Comparison of ENCODE assay signal across 8 cellular contexts in genomic region chr14:68283378-68284123, GRCh38.
DNase-seq lines count a peak whose midpoint lies in the region; ATAC-seq and TF ChIP-seq lines count a peak whose summit lies in the region.

No MANE protein-coding gene starts in this region.

- H3K27me3 Mint-ChIP-seq in activated naive CD4-positive, alpha-beta T cell treated with anti-CD3 and anti-CD28 coated beads, Interleukin-2, amount 50 U/mL, for 24 hours = no peaks in the 10 kb centered on the region
- no peaks in the 10 kb centered on the region for H3K27me3 Mint-ChIP-seq in endodermal cell (ENCODE audit: insufficient read depth)

- ATAC-seq in GM21381 (IDR thresholded peaks at IDR 0.05; ENCODE audit: unreplicated experiment) (peak; percentile 45), omental fat pad (ENCODE audit: low FRiP score) (peak; percentile 28)

- H3K27ac Mint-ChIP-seq in activated naive CD4-positive, alpha-beta T cell treated with anti-CD3 and anti-CD28 coated beads, Interleukin-2, amount 50 U/mL, for 24 hours = peak overlapping the region; percentile 88
- H3K27ac Mint-ChIP-seq in endodermal cell = no peak overlapping the region

- H3K4me1 Mint-ChIP-seq in activated naive CD4-positive, alpha-beta T cell treated with anti-CD3 and anti-CD28 coated beads, Interleukin-2, amount 50 U/mL, for 24 hours = peaks cover 89% of the 10 kb centered on the region
- peaks cover 20% of the 10 kb centered on the region for H3K4me1 Mint-ChIP-seq in endodermal cell

- no peaks in the 10 kb centered on the region for H3K27me3 ChIP-seq in endodermal cell (ENCODE audit: control insufficient read depth, insufficient read depth, low read length, poor library complexity, severe bottlenecking)

- no peaks in the 10 kb centered on the region for H3K36me3 Mint-ChIP-seq in activated naive CD4-positive, alpha-beta T cell treated with anti-CD3 and anti-CD28 coated beads, Interleukin-2, amount 50 U/mL, for 24 hours
- no peaks in the 10 kb centered on the region for H3K36me3 Mint-ChIP-seq in endodermal cell (ENCODE audit: low read depth)

- no peak overlapping the region for H3K27ac ChIP-seq in endodermal cell (ENCODE audit: low read depth, low read length)

- no peaks in the 10 kb centered on the region for H3K9me3 Mint-ChIP-seq in activated naive CD4-positive, alpha-beta T cell treated with anti-CD3 and anti-CD28 coated beads, Interleukin-2, amount 50 U/mL, for 24 hours
- H3K9me3 Mint-ChIP-seq in endodermal cell = no peaks in the 10 kb centered on the region

- H3K36me3 ChIP-seq in endodermal cell (ENCODE audit: control insufficient read depth, insufficient read depth, low read length) = no peaks in the 10 kb centered on the region

- no peak overlapping the region for H3K4me3 ChIP-seq in endodermal cell (ENCODE audit: low read length)

- H3K4me3 Mint-ChIP-seq in activated naive CD4-positive, alpha-beta T cell treated with anti-CD3 and anti-CD28 coated beads, Interleukin-2, amount 50 U/mL, for 24 hours = peak overlapping the region; percentile 64
- H3K4me3 Mint-ChIP-seq in endodermal cell = no peak overlapping the region

- no peak overlapping the region for H3K9ac ChIP-seq in endodermal cell (ENCODE audit: extremely low read depth, low read length, poor library complexity, severe bottlenecking)

- 92 to 94% methylated on average over 9 to 11 of the region's 11 CpGs for WGBS in endodermal cell (ENCODE audit: insufficient coverage in 1 of 2, insufficient read length in 1 of 2), 2 experiments

- no peak for TF ChIP-seq CTCF in omental fat pad (IDR thresholded peaks at IDR 0.05)
- no peak for TF ChIP-seq CTCF in endodermal cell (conservative IDR thresholded peaks at IDR 0.05)

- DNase-seq in NAMALWA (ENCODE audit: low spot score) (peak; percentile 80), omental fat pad (ENCODE audit: low spot score) (no peak), RKO (ENCODE audit: low spot score) (no peak), mesenteric fat pad (ENCODE audit: low spot score) (no peak), endodermal cell (no peak), HuH-7.5 (ENCODE audit: low spot score) (no peak)

- no peaks in the 10 kb centered on the region for H3K9me3 ChIP-seq in endodermal cell (ENCODE audit: control insufficient read depth, low read length)

- H3K4me1 ChIP-seq in endodermal cell (ENCODE audit: control insufficient read depth, insufficient read depth, low read length) = no peaks in the 10 kb centered on the region
